In genomic region chr2:207258191-207258991, GRCh38 we compare ENCODE assay signal across 9 cellular contexts.
DNase-seq lines count a peak whose midpoint lies in the region; ATAC-seq, FAIRE-seq and TF ChIP-seq lines count a peak whose summit lies in the region.
"Had no signal": no experiment of that assay in that cellular context is flagged by ENCODE, and none has a peak within 500 bp of the region (broad histone marks: within the 10 kb centered on the region; RNA-seq: fewer than 3 reads in every experiment).

No MANE protein-coding gene starts in this region.

- H3K9me3 Mint-ChIP-seq in CD14-positive monocyte = peaks cover 0 to 3% (median 0%) of the 10 kb centered on the region in 7 donors

- H3K4me3 ChIP-seq in MG63 (no peak overlapping the region), astrocyte of the cerebellum (ENCODE audit: low read depth, low read length) (no peak overlapping the region), keratinocyte (ENCODE audit: control insufficient read depth in 2 of 3, extremely low read depth in 1 of 3, insufficient read depth in 2 of 3, low read depth in 1 of 3, low read length in 3 of 3) (no peak overlapping the region)
- H3K4me3 ChIP-seq: tibial nerve had no signal

- no peaks in the 10 kb centered on the region for H3K79me2 ChIP-seq in keratinocyte (ENCODE audit: control insufficient read depth, insufficient read depth, low read length)

- no peaks in the 10 kb centered on the region for H4K20me1 ChIP-seq in keratinocyte (ENCODE audit: control insufficient read depth, extremely low read depth, insufficient read depth, low read length)

- H3K36me3 ChIP-seq in MG63 = no peaks in the 10 kb centered on the region
- H3K36me3 ChIP-seq in keratinocyte (ENCODE audit: control insufficient read depth in 2 of 2, extremely low read depth in 1 of 2, insufficient read depth in 2 of 2, low read length in 2 of 2) = no peaks in the 10 kb centered on the region
- H3K36me3 ChIP-seq: tibial nerve had no signal

- peaks cover 45% of the 10 kb centered on the region for H3K4me1 ChIP-seq in keratinocyte (ENCODE audit: control insufficient read depth, extremely low read depth, insufficient read depth, low read length)

- peak overlapping the region; percentile 42 to 81 for H3K4me3 Mint-ChIP-seq in CD14-positive monocyte

- intact Hi-C loops in CD14-positive monocyte (cut with micrococcal nuclease) = loop anchor here in 1 of 2 donors (5.0 kb wide), 2 partner anchors 39 to 91 kb away; partner anchors contain the start of gene KLF7

- in situ Hi-C loops in astrocyte of the cerebellum (cut with HindIII; ENCODE audit: low sequenced_read_pairs) = no loop called here

- peaks cover 0 to 2% (median 0%) of the 10 kb centered on the region in 3 donors for H3K27me3 Mint-ChIP-seq in CD14-positive monocyte (ENCODE audit: low read depth in 3 of 3)

- ATAC-seq in HG02938 (IDR thresholded peaks at IDR 0.05; ENCODE audit: unreplicated experiment) (no peak), GM18858 (IDR thresholded peaks at IDR 0.05; ENCODE audit: unreplicated experiment) (no peak)

- dilution Hi-C loops in keratinocyte (cut with MboI; ENCODE audit: extremely low pct_ligation_motif_present, low sequenced_read_pairs) = no loop called here

- H3K36me3 Mint-ChIP-seq in CD14-positive monocyte = no peaks in the 10 kb centered on the region

- peaks cover 55% of the 10 kb centered on the region for H3K4me1 Mint-ChIP-seq in CD14-positive monocyte

- H3K27me3 ChIP-seq in MG63 (no peaks in the 10 kb centered on the region), keratinocyte (ENCODE audit: control insufficient read depth, extremely low read depth, insufficient read depth, low read length) (no peaks in the 10 kb centered on the region)
- H3K27me3 ChIP-seq: tibial nerve had no signal

- no peak for TF ChIP-seq CTCF in CD14-positive monocyte (IDR thresholded peaks at IDR 0.05)
- no peak for TF ChIP-seq CTCF in astrocyte of the cerebellum (IDR thresholded peaks at IDR 0.05; ENCODE audit: low read depth, low read length, missing control alignments)
- no peak for TF ChIP-seq CTCF in keratinocyte (optimal IDR thresholded peaks at IDR 0.05 in 1 of 3, IDR thresholded peaks at IDR 0.05 in 1 of 3, conservative IDR thresholded peaks at IDR 0.05 in 1 of 3; ENCODE audit: extremely low read depth in 1 of 3, insufficient read depth in 2 of 3, low read length in 3 of 3)

- H2AFZ ChIP-seq in keratinocyte (ENCODE audit: control insufficient read depth, low read length) = no peak overlapping the region

- H3K27ac Mint-ChIP-seq in CD14-positive monocyte = peak overlapping the region in 6 of 7 donors; percentile 45 to 86 (median 74)

- H3K9me3 ChIP-seq in MG63 (no peaks in the 10 kb centered on the region), keratinocyte (ENCODE audit: control insufficient read depth, low read depth, low read length) (no peaks in the 10 kb centered on the region)
- H3K9me3 ChIP-seq: tibial nerve had no signal

- FAIRE-seq in keratinocyte (lab: Jason Lieb, UNC) = peak; percentile 84

- H3K9ac ChIP-seq in keratinocyte (ENCODE audit: control insufficient read depth, extremely low read depth, insufficient read depth, low read length) = peak overlapping the region; percentile 10

- H3K27ac ChIP-seq in keratinocyte (ENCODE audit: control insufficient read depth, insufficient read depth, low read length) (peak overlapping the region; percentile 44), temporal lobe (ENCODE audit: low read depth, low read length) (peak overlapping the region; percentile 14)

- DNase-seq in CD14-positive monocyte (ENCODE audit: low spot score) (no peak), MG63 (peak; percentile 98), astrocyte of the cerebellum (ENCODE audit: low read depth) (peak; percentile 96), keratinocyte (ENCODE audit: low read depth, low spot score) (peak; percentile 73), SW480 (ENCODE audit: low spot score) (no peak)

- no peaks in the 10 kb centered on the region for H3K9me1 ChIP-seq in keratinocyte (ENCODE audit: control insufficient read depth, extremely low read depth, insufficient read depth, low read length)

- peak overlapping the region; percentile 18 for H3K4me2 ChIP-seq in keratinocyte (ENCODE audit: control insufficient read depth, extremely low read depth, insufficient read depth, low read depth, low read length)

Comparison
In these comparisons a context has a peak if more than half of its experiments do, and no peak if none do; other contexts are left out.
1. DNase-seq: peak in MG63 (single experiment), astrocyte of the cerebellum (single experiment) and keratinocyte (single experiment); none in CD14-positive monocyte (single experiment) and SW480 (single experiment).